Comparison of ENCODE assay signal across 8 cellular contexts in genomic region chr18:4106407-4107033, GRCh38.
DNase-seq lines count a peak whose midpoint lies in the region; ATAC-seq and TF ChIP-seq lines count a peak whose summit lies in the region.

No MANE protein-coding gene starts in this region.

- TF ChIP-seq POLR2A in esophagus squamous epithelium (IDR thresholded peaks at IDR 0.05) (no peak), suprapubic skin (IDR thresholded peaks at IDR 0.05) (no peak)

- DNase-seq in NOMO-1 treated with DMSO at 0.1 percent for 48 hours (lab: John Stamatoyannopoulos, UW; ENCODE audit: unreplicated experiment) (peak; percentile 24), NOMO-1 treated with dmso at 0.1 percent for 144 hours (lab: John Stamatoyannopoulos, UW; ENCODE audit: unreplicated experiment) (no peak), NCI-H69 (lab: John Stamatoyannopoulos, UW) (peak; percentile 79), esophagus squamous epithelium (lab: John Stamatoyannopoulos, UW) (no peak), suprapubic skin (ENCODE audit: low spot score in 2 of 2) (peak in 1 of 2 donors; percentile 66)
- DNase-seq in activated CD8-positive, alpha-beta memory T cell treated with anti-CD3 and anti-CD28 coated beads, Interleukin-2, amount 50 U/mL, for 48 hours: peak; percentile 84

- peaks cover 5% of the 10 kb centered on the region for H3F3A ChIP-seq in neural cell (ENCODE audit: insufficient read depth, low read length, poor library complexity, severe bottlenecking)

- peak; percentile 53 for ATAC-seq in HG02763 (IDR thresholded peaks at IDR 0.05; ENCODE audit: unreplicated experiment)

- peak; percentile 83 for TF ChIP-seq RAD21 in neural cell (conservative IDR thresholded peaks at IDR 0.05)

- no peaks in the 10 kb centered on the region for H3K79me2 ChIP-seq in neural cell (replicated peaks; ENCODE audit: insufficient read depth, low read length)

- H3K36me3 ChIP-seq in esophagus squamous epithelium (no peaks in the 10 kb centered on the region), neural cell (ENCODE audit: insufficient read depth, low read length) (no peaks in the 10 kb centered on the region), suprapubic skin (no peaks in the 10 kb centered on the region)

- intact Hi-C loops in esophagus squamous epithelium (cut with DNase I): loop anchor here (10.0 kb wide), 1 partner anchor 948 kb away; no protein-coding TSS in a partner anchor

- no peaks in the 10 kb centered on the region for H3K9me2 ChIP-seq in neural cell (ENCODE audit: insufficient read depth, low read length)

- H3K4me2 ChIP-seq in neural cell (ENCODE audit: low read length): no peak overlapping the region

- no peaks in the 10 kb centered on the region for H3K9me3 ChIP-seq in esophagus squamous epithelium
- H3K9me3 ChIP-seq in neural cell (ENCODE audit: low read length): no peaks in the 10 kb centered on the region
- H3K9me3 ChIP-seq in suprapubic skin: no peaks in the 10 kb centered on the region

- peak overlapping the region; percentile 43 for H2AFZ ChIP-seq in neural cell (ENCODE audit: low read depth, low read length)

- no peaks in the 10 kb centered on the region for H4K20me1 ChIP-seq in neural cell (ENCODE audit: insufficient read depth)

- no peak overlapping the region for H3K9ac ChIP-seq in neural cell (ENCODE audit: low read length)

- H3K27ac ChIP-seq in esophagus squamous epithelium (no peak overlapping the region), neural cell (ENCODE audit: low read length) (no peak overlapping the region), suprapubic skin (no peak overlapping the region)

- 28 to 40% methylated on average over 13 of the region's 13 CpGs for WGBS in esophagus squamous epithelium, 2 donors
- WGBS in suprapubic skin: 47% methylated on average over 13 of the region's 13 CpGs

- TF ChIP-seq EP300 in neural cell (conservative IDR thresholded peaks at IDR 0.05; ENCODE audit: poor library complexity, severe bottlenecking): no peak
- no peak for TF ChIP-seq EP300 in suprapubic skin (IDR thresholded peaks at IDR 0.05)

- H3K27me3 ChIP-seq in esophagus squamous epithelium (no peaks in the 10 kb centered on the region), neural cell (ENCODE audit: insufficient read depth, low read depth, low read length) (no peaks in the 10 kb centered on the region), suprapubic skin (no peaks in the 10 kb centered on the region)

- no peaks in the 10 kb centered on the region for H3K4me1 ChIP-seq in esophagus squamous epithelium
- H3K4me1 ChIP-seq in suprapubic skin: no peaks in the 10 kb centered on the region

- peak overlapping the region in 3 of 4 donors; percentile 5 to 31 (median 10) for H3K4me3 ChIP-seq in esophagus squamous epithelium
- peak overlapping the region; percentile 35 for H3K4me3 ChIP-seq in neural cell (ENCODE audit: low read length)
- H3K4me3 ChIP-seq in suprapubic skin: peak overlapping the region; percentile 29

- TF ChIP-seq CTCF in esophagus squamous epithelium (IDR thresholded peaks at IDR 0.05) (peak; percentile 33 to 83 (median 78)), neural cell (IDR thresholded peaks at IDR 0.05; ENCODE audit: poor library complexity, severe bottlenecking) (peak; percentile 86), suprapubic skin (IDR thresholded peaks at IDR 0.05) (peak; percentile 50 to 82)

TF ChIP-seq in neural cell, 6 proteins besides CTCF, POLR2A, EP300 and RAD21:
- peak; percentile 93 for TF ChIP-seq SMC3 (conservative IDR thresholded peaks at IDR 0.05; ENCODE audit: poor library complexity)
- TF ChIP-seq MXI1 (conservative IDR thresholded peaks at IDR 0.05; ENCODE audit: poor library complexity, severe bottlenecking): no peak
- TF ChIP-seq POLR2AphosphoS5 (IDR thresholded peaks at IDR 0.05): no peak
TF ChIP-seq in neural cell: peak in this region for 1.

Comparison
In these comparisons a context has a peak if more than half of its experiments do, and no peak if none do; other contexts are left out.
1. DNase-seq: peak in NOMO-1 treated with DMSO at 0.1 percent for 48 hours (single experiment), NCI-H69 (single experiment) and activated CD8-positive, alpha-beta memory T cell treated with anti-CD3 and anti-CD28 coated beads, Interleukin-2, amount 50 U/mL, for 48 hours (single experiment); none in NOMO-1 treated with dmso at 0.1 percent for 144 hours (single experiment) and esophagus squamous epithelium (single experiment).
2. Peak in every context shown above with its lines, with median percentiles within 50 percentile points of each other: H3K4me3 ChIP-seq and CTCF ChIP-seq.